Comparison of ENCODE assay signal across 11 cellular contexts in genomic region chr1:183029591-183030000, GRCh38. TPM values are rescaled to one million over a fixed set of nuclear protein-coding genes. Genes with fewer than 3 reads are reported as not detected.
A peak's percentile ranks its signal among the peaks of the same experiment; 100 is the strongest.
DNase-seq lines count a peak whose midpoint lies in the region; ATAC-seq and TF ChIP-seq lines count a peak whose summit lies in the region.
"Had no signal": no experiment of that assay in that cellular context is flagged by ENCODE, and none has a peak within 500 bp of the region (broad histone marks: within the 10 kb centered on the region; RNA-seq: fewer than 3 reads in every experiment).

No MANE protein-coding gene starts in this region.

- DNase-seq in EL (peak; percentile 91), RKO (ENCODE audit: low spot score) (peak; percentile 83), esophagus muscularis mucosa (ENCODE audit: extremely low spot score) (no peak), trophoblast cell (peak; percentile 57 to 86), epidermal melanocyte (ENCODE audit: insufficient read length, low spot score) (no peak), germinal center (ENCODE audit: low spot score) (no peak), occipital lobe (lab: John Stamatoyannopoulos, UW) (no peak)
- DNase-seq: colonic mucosa, GOT3, nucleus accumbens had no signal

- H3K36me3 ChIP-seq in esophagus muscularis mucosa = peaks cover 0 to 14% (median 2%) of the 10 kb centered on the region in 4 donors
- H3K36me3 ChIP-seq in trophoblast cell (ENCODE audit: control insufficient read depth in 1 of 2, insufficient read depth in 2 of 2, low read length in 2 of 2) = peaks cover 0 to 2% of the 10 kb centered on the region in 2 experiments
- H3K36me3 ChIP-seq: colonic mucosa had no signal

- H3K79me1 ChIP-seq in trophoblast cell (ENCODE audit: low read length) = peaks cover 4% of the 10 kb centered on the region

- TF ChIP-seq CTCF in esophagus muscularis mucosa (IDR thresholded peaks at IDR 0.05) = no peak

- H3K4me1 ChIP-seq in esophagus muscularis mucosa (peaks cover 40 to 83% (median 76%) of the 10 kb centered on the region in 4 donors), trophoblast cell (ENCODE audit: control insufficient read depth in 1 of 2, insufficient read depth in 2 of 2, low read length in 2 of 2) (peaks cover 8 to 16% of the 10 kb centered on the region in 2 experiments)
- H3K4me1 ChIP-seq: colonic mucosa had no signal

- peak overlapping the region; percentile 46 for H4K91ac ChIP-seq in trophoblast cell (ENCODE audit: low read depth, low read length)

- no peak overlapping the region for H2AFZ ChIP-seq in trophoblast cell (ENCODE audit: insufficient read depth, low read length, poor library complexity)

- no peak overlapping the region for H4K8ac ChIP-seq in trophoblast cell (ENCODE audit: low read depth, low read length)

- H3K4ac ChIP-seq in trophoblast cell (ENCODE audit: low read depth, low read length) = peak overlapping the region; percentile 53

- intact Hi-C loops in esophagus muscularis mucosa (cut with DNase I) = no loop called here

- TF ChIP-seq POLR2A in esophagus muscularis mucosa (IDR thresholded peaks at IDR 0.05; ENCODE audit: low read depth) = no peak

- 63% methylated on average over 3 of the region's 3 CpGs for WGBS in esophagus muscularis mucosa
- no CpG with 5 or more reads among the region's 3 CpGs for WGBS in trophoblast cell (ENCODE audit: extremely low coverage, insufficient coverage, insufficient read length)

- H3K4me2 ChIP-seq in trophoblast cell (ENCODE audit: low read length) = no peak overlapping the region

- no peak for TF ChIP-seq EP300 in esophagus muscularis mucosa (IDR thresholded peaks at IDR 0.05)

- ATAC-seq in GM21367 (IDR thresholded peaks at IDR 0.05; ENCODE audit: unreplicated experiment) = no peak

- H2AK5ac ChIP-seq in trophoblast cell (ENCODE audit: low read length) = peak overlapping the region; percentile 5

- H3K4me3 ChIP-seq in esophagus muscularis mucosa (peak overlapping the region in 3 of 4 donors; percentile 13 to 92 (median 28)), trophoblast cell (ENCODE audit: low read depth, low read length) (no peak overlapping the region)
- H3K4me3 ChIP-seq: colonic mucosa had no signal

- no peak overlapping the region for H2BK5ac ChIP-seq in trophoblast cell (ENCODE audit: low read depth, low read length, poor library complexity)

- H3K79me2 ChIP-seq in trophoblast cell (ENCODE audit: control insufficient read depth, insufficient read depth, low read length, poor library complexity) = peaks cover 4% of the 10 kb centered on the region

- H3K14ac ChIP-seq in trophoblast cell (ENCODE audit: low read length) = no peak overlapping the region

- no peak overlapping the region for H4K12ac ChIP-seq in trophoblast cell (ENCODE audit: low read depth, low read length)

- H3K18ac ChIP-seq in trophoblast cell (ENCODE audit: low read length) = no peak overlapping the region

- peak overlapping the region; percentile 45 for H2BK12ac ChIP-seq in trophoblast cell (ENCODE audit: low read length)

- H2BK120ac ChIP-seq in trophoblast cell (ENCODE audit: insufficient read depth, low read length, poor library complexity) = no peak overlapping the region

- H3K27ac ChIP-seq in esophagus muscularis mucosa (replicated peaks in 1 of 4) (peak overlapping the region in 2 of 4 donors; percentile 17 to 52), trophoblast cell (ENCODE audit: low read depth, low read length) (peak overlapping the region; percentile 46)
- H3K27ac ChIP-seq: colonic mucosa had no signal

- H3K27me3 ChIP-seq in esophagus muscularis mucosa = no peaks in the 10 kb centered on the region
- H3K27me3 ChIP-seq in trophoblast cell (ENCODE audit: insufficient read depth, low read length) = no peaks in the 10 kb centered on the region
- H3K27me3 ChIP-seq: colonic mucosa had no signal

- no peak overlapping the region for H3K9ac ChIP-seq in trophoblast cell (ENCODE audit: low read length)

- H3K23ac ChIP-seq in trophoblast cell (ENCODE audit: low read length) = no peak overlapping the region

- H3K9me3 ChIP-seq in esophagus muscularis mucosa (no peaks in the 10 kb centered on the region), trophoblast cell (ENCODE audit: insufficient read depth, low read depth, low read length) (no peaks in the 10 kb centered on the region)
- H3K9me3 ChIP-seq: colonic mucosa had no signal

RNA-seq across cellular contexts. Expression of gene LAMC1, which starts 6.4 kb away (rescaled TPM):
- total RNA-seq in esophagus muscularis mucosa (100 to 1,000 TPM; 387 to 474 (median 408) TPM), occipital lobe (37.7 TPM)
- 230 and 236 TPM in 2 replicates for polyA plus RNA-seq in trophoblast cell (2013)

Comparison
In these comparisons a context has a peak if more than half of its experiments do, and no peak if none do; other contexts are left out.
1. DNase-seq: peak in EL (single experiment), RKO (single experiment) and trophoblast cell (2 of 2); none in esophagus muscularis mucosa (single experiment), epidermal melanocyte (single experiment), germinal center (single experiment) and occipital lobe (single experiment).
2. RNA of gene LAMC1, which starts 6.4 kb away (total RNA-seq): 387 to 474 TPM in esophagus muscularis mucosa; 37.7 TPM in occipital lobe (single experiment); every median in the first group is over 10 times any median in the second.